Comparison of ENCODE assay signal across 15 cellular contexts in the genomic region with DNA sequence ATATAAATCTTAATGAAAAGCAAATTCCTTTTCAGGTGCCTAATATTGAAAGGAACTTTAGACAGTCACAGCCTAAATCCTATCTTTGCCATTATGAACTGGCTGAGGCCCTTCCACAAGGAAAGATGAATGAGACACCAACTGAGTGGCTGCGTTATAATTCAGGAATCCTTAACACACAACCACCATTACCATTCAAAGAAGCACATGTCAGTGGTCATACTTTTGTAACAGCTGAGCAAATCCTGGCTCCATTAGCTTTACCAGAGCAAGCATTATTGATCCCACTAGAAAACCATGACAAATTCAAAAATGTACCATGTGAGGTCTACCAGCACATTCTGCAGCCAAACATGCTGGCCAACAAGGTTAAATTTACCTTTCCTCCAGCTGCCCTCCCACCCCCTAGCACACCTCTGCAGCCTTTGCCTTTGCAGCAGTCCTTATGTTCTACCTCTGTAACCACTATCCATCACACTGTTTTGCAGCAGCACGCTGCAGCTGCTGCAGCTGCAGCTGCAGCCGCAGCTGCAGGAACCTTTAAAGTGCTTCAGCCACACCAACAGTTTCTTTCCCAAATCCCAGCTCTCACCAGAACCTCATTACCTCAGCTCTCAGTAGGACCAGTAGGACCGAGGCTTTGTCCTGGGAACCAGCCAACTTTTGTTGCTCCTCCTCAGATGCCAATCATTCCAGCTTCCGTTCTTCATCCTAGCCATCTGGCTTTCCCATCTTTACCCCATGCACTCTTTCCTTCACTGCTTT.
"Had no signal": no experiment of that assay in that cellular context is flagged by ENCODE, and none has a peak within 500 bp of the region (broad histone marks: within the 10 kb centered on the region; RNA-seq: fewer than 3 reads in every experiment).

No MANE protein-coding gene starts in this region.

- DNase-seq: activated CD4-positive, alpha-beta T cell treated with anti-CD3 and anti-CD28 coated beads, Interleukin-2, amount 50 U/mL, for 1 hour; activated CD8-positive, alpha-beta memory T cell treated with anti-CD3 and anti-CD28 coated beads for 24 hours; activated naive CD8-positive, alpha-beta T cell treated with anti-CD3 and anti-CD28 coated beads for 36 hours; amygdala; cerebellar nuclear complex; effector CD8-positive, alpha-beta T cell; foreskin fibroblast; hypothalamus; mesenchymal stem cell; right cardiac atrium; stimulated activated naive CD8-positive, alpha-beta T cell treated with anti-CD3 and anti-CD28 coated beads, Interleukin-15, amount 100 ng/mL, for 72 hours; T-helper 9 cell; upper lobe of right lung had no signal

- H3K27ac ChIP-seq: breast epithelium, prostate gland, upper lobe of right lung had no signal

- H3K4me3 ChIP-seq: breast epithelium, prostate gland, upper lobe of right lung had no signal

- H3K36me3 ChIP-seq: breast epithelium, prostate gland, upper lobe of right lung had no signal

- H3K9me3 ChIP-seq: breast epithelium, prostate gland, upper lobe of right lung had no signal

- H3K4me1 ChIP-seq: breast epithelium, prostate gland, upper lobe of right lung had no signal

- ATAC-seq: right cardiac atrium; stimulated activated naive CD8-positive, alpha-beta T cell treated with anti-CD3 and anti-CD28 coated beads, Interleukin-15, amount 100 ng/mL, for 72 hours; upper lobe of right lung had no signal

- H3K27me3 ChIP-seq: breast epithelium, upper lobe of right lung had no signal
